ENCODE assay signal across 39 cellular contexts in the genomic region with DNA sequence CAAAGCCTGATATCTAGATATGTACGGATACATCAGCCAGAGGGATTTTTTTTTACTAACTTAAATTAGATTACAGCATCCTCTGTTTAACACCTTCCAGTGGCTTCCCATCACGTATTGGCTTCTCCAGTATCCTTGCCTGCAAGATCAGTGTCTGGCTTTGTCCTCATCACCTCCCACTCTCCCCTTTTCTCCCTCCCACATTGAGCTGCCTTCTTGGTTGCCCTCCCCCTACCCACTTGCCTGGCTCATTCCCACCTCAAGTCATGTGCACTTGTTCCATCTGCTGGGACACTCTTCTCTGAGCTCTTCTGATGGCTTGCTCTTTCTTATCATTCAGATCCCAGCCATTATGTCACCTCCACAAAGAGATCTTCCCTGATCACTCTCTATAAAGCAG.
"Had no signal": no experiment of that assay in that cellular context is flagged by ENCODE, and none has a peak within 500 bp of the region (broad histone marks: within the 10 kb centered on the region; RNA-seq: fewer than 3 reads in every experiment).

No MANE protein-coding gene starts in this region.

- ATAC-seq: activated naive CD4-positive, alpha-beta T cell treated with anti-CD3 and anti-CD28 coated beads, Interleukin-2, amount 50 U/mL, for 72 hours; activated naive CD8-positive, alpha-beta T cell treated with anti-CD3 and anti-CD28 coated beads, Interleukin-2, amount 50 U/mL, for 24 hours; activated T-cell treated with anti-CD3 and anti-CD28 coated beads, Interleukin-2, amount 50 U/mL, for 4 hours; activated T-cell treated with anti-CD3 and anti-CD28 coated beads, Interleukin-2, amount 50 U/mL, for 72 hours; activated T-helper 17 cell treated with anti-CD3 and anti-CD28 coated beads, Interleukin-2, amount 50 U/mL, for 72 hours; body of pancreas had no signal

- H3K27ac ChIP-seq: adrenal gland, ascending aorta, body of pancreas, brain microvascular endothelial cell, breast epithelium, cardiac muscle cell had no signal

- H3K27me3 ChIP-seq: ascending aorta, body of pancreas, brain microvascular endothelial cell, cardiac muscle cell had no signal

- H3K27ac Mint-ChIP-seq: activated naive CD4-positive, alpha-beta T cell treated with anti-CD3 and anti-CD28 coated beads for 36 hours; activated naive CD4-positive, alpha-beta T cell treated with anti-CD3 and anti-CD28 coated beads, Interleukin-2, amount 10 ng/mL, durations not matched to agents 7 days and 5 days; activated naive CD4-positive, alpha-beta T cell treated with anti-CD3 and anti-CD28 coated beads, Interleukin-2, amount 50 U/mL, for 24 hours; activated naive CD4-positive, alpha-beta T cell treated with anti-CD3 and anti-CD28 coated beads, Interleukin-2, amount 50 U/mL, for 72 hours; activated naive CD8-positive, alpha-beta T cell; activated naive CD8-positive, alpha-beta T cell treated with anti-CD3 and anti-CD28 coated beads for 36 hours; activated naive CD8-positive, alpha-beta T cell treated with anti-CD3 and anti-CD28 coated beads, Interleukin-2, amount 10 ng/mL, durations not matched to agents 7 days and 5 days; activated naive CD8-positive, alpha-beta T cell treated with anti-CD3 and anti-CD28 coated beads, Interleukin-2, amount 50 U/mL, for 24 hours; activated T-cell treated with anti-CD3 and anti-CD28 coated beads, Interleukin-2, amount 50 U/mL, for 24 hours; activated T-helper 1 cell treated with anti-CD3 and anti-CD28 coated beads, Interleukin-12 subunit alpha, Interleukin-12 subunit beta, Interleukin-2, Interleukin-4 antibody, amounts not matched to agents 30 ng/mL and 10 ng/mL and 1 ng/mL, durations not matched to agents 14 hours and 24 hours and 36 hours; activated T-helper 17 cell treated with anti-CD3 and anti-CD28 coated beads, Interleukin-2, amount 50 U/mL, for 72 hours; activated T-helper 2 cell treated with anti-CD3 and anti-CD28 coated beads, Interferon-gamma antibody, Interleukin-2, Interleukin-4, amounts not matched to agents 10 μg/mL and 5 μg/mL and 100 μg/mL, durations not matched to agents 14 hours and 24 hours and 36 hours; brain had no signal

- H3K9me3 ChIP-seq: adrenal gland, ascending aorta, body of pancreas, breast epithelium had no signal

- H3K27me3 Mint-ChIP-seq: activated naive CD8-positive, alpha-beta T cell had no signal

- DNase-seq: activated effector memory CD4-positive, alpha-beta T cell treated with anti-CD3 and anti-CD28 coated beads, Interleukin-2, amount 50 U/mL, for 16 hours; activated effector memory CD4-positive, alpha-beta T cell treated with Interleukin-2 at 50 U/mL for 16 hours; activated gamma-delta T cell; activated gamma-delta T cell treated with Interleukin-2 at 50 U/mL for 16 hours; activated naive CD4-positive, alpha-beta T cell; activated naive CD4-positive, alpha-beta T cell treated with anti-CD3 and anti-CD28 coated beads for 36 hours; activated naive CD4-positive, alpha-beta T cell treated with anti-CD3 and anti-CD28 coated beads, Interleukin-2, amount 10 ng/mL, durations not matched to agents 7 days and 5 days; activated naive CD4-positive, alpha-beta T cell treated with anti-CD3 and anti-CD28 coated beads, Interleukin-2, amount 50 U/mL, for 16 hours; activated naive CD4-positive, alpha-beta T cell treated with Interleukin-2 at 50 U/mL for 16 hours; activated naive CD8-positive, alpha-beta T cell treated with anti-CD3 and anti-CD28 coated beads for 36 hours; activated naive CD8-positive, alpha-beta T cell treated with anti-CD3 and anti-CD28 coated beads, Interleukin-2, amount 10 ng/mL, durations not matched to agents 7 days and 5 days; activated naive CD8-positive, alpha-beta T cell treated with anti-CD3 and anti-CD28 coated beads, Interleukin-2, amount 50 U/mL, for 24 hours; activated T-cell treated with anti-CD3 and anti-CD28 coated beads, Interleukin-2, amount 50 U/mL, for 1 hour; activated T-cell treated with anti-CD3 and anti-CD28 coated beads, Interleukin-2, amount 50 U/mL, for 24 hours; activated T-cell treated with anti-CD3 and anti-CD28 coated beads, Interleukin-2, amount 50 U/mL, for 4 hours; activated T-cell treated with anti-CD3 and anti-CD28 coated beads, Interleukin-2, amount 50 U/mL, for 48 hours; activated T-cell treated with anti-CD3 and anti-CD28 coated beads, Interleukin-2, amount 50 U/mL, for 72 hours; adrenal gland; amniotic stem cell; amygdala; anterior cingulate cortex; aorta; body of pancreas; brain microvascular endothelial cell; caudate nucleus; central memory CD4-positive, alpha-beta T cell; cerebellar nuclear complex had no signal

- H3K4me1 ChIP-seq: adrenal gland, ascending aorta, body of pancreas, breast epithelium had no signal

- H3K9me3 Mint-ChIP-seq: activated naive CD4-positive, alpha-beta T cell treated with anti-CD3 and anti-CD28 coated beads for 36 hours; activated naive CD4-positive, alpha-beta T cell treated with anti-CD3 and anti-CD28 coated beads, Interleukin-2, amount 10 ng/mL, durations not matched to agents 7 days and 5 days; activated naive CD4-positive, alpha-beta T cell treated with anti-CD3 and anti-CD28 coated beads, Interleukin-2, amount 50 U/mL, for 24 hours; activated naive CD4-positive, alpha-beta T cell treated with anti-CD3 and anti-CD28 coated beads, Interleukin-2, amount 50 U/mL, for 72 hours; activated naive CD8-positive, alpha-beta T cell treated with anti-CD3 and anti-CD28 coated beads for 36 hours; activated naive CD8-positive, alpha-beta T cell treated with anti-CD3 and anti-CD28 coated beads, Interleukin-2, amount 10 ng/mL, durations not matched to agents 7 days and 5 days; activated naive CD8-positive, alpha-beta T cell treated with anti-CD3 and anti-CD28 coated beads, Interleukin-2, amount 50 U/mL, for 24 hours; activated T-cell treated with anti-CD3 and anti-CD28 coated beads, Interleukin-2, amount 50 U/mL, for 24 hours; activated T-cell treated with anti-CD3 and anti-CD28 coated beads, Interleukin-2, amount 50 U/mL, for 4 hours; activated T-cell treated with anti-CD3 and anti-CD28 coated beads, Interleukin-2, amount 50 U/mL, for 72 hours; activated T-helper 1 cell treated with anti-CD3 and anti-CD28 coated beads, Interleukin-12 subunit alpha, Interleukin-12 subunit beta, Interleukin-2, Interleukin-4 antibody, amounts not matched to agents 30 ng/mL and 10 ng/mL and 1 ng/mL, durations not matched to agents 14 hours and 24 hours and 36 hours; activated T-helper 17 cell treated with anti-CD3 and anti-CD28 coated beads, Interleukin-2, amount 50 U/mL, for 72 hours; activated T-helper 2 cell treated with anti-CD3 and anti-CD28 coated beads, Interferon-gamma antibody, Interleukin-2, Interleukin-4, amounts not matched to agents 10 μg/mL and 5 μg/mL and 100 μg/mL, durations not matched to agents 14 hours and 24 hours and 36 hours; central memory CD8-positive, alpha-beta T cell had no signal

- H3K36me3 ChIP-seq: adrenal gland, ascending aorta, brain microvascular endothelial cell, breast epithelium, cardiac muscle cell had no signal

- H3K36me3 Mint-ChIP-seq: activated naive CD4-positive, alpha-beta T cell treated with anti-CD3 and anti-CD28 coated beads, Interleukin-2, amount 10 ng/mL, durations not matched to agents 7 days and 5 days; activated naive CD4-positive, alpha-beta T cell treated with anti-CD3 and anti-CD28 coated beads, Interleukin-2, amount 50 U/mL, for 24 hours; activated naive CD4-positive, alpha-beta T cell treated with anti-CD3 and anti-CD28 coated beads, Interleukin-2, amount 50 U/mL, for 72 hours; activated naive CD8-positive, alpha-beta T cell; activated naive CD8-positive, alpha-beta T cell treated with anti-CD3 and anti-CD28 coated beads for 36 hours; activated naive CD8-positive, alpha-beta T cell treated with anti-CD3 and anti-CD28 coated beads, Interleukin-2, amount 10 ng/mL, durations not matched to agents 7 days and 5 days; brain had no signal

- FAIRE-seq: bronchial epithelial cell had no signal

- H3K4me3 ChIP-seq: adrenal gland, ascending aorta, body of pancreas, breast epithelium, cardiac muscle cell had no signal

- H3K4me1 Mint-ChIP-seq: activated naive CD4-positive, alpha-beta T cell treated with anti-CD3 and anti-CD28 coated beads, Interleukin-2, amount 10 ng/mL, durations not matched to agents 7 days and 5 days; activated naive CD4-positive, alpha-beta T cell treated with anti-CD3 and anti-CD28 coated beads, Interleukin-2, amount 50 U/mL, for 24 hours; activated naive CD8-positive, alpha-beta T cell treated with anti-CD3 and anti-CD28 coated beads for 36 hours; activated naive CD8-positive, alpha-beta T cell treated with anti-CD3 and anti-CD28 coated beads, Interleukin-2, amount 10 ng/mL, durations not matched to agents 7 days and 5 days; activated naive CD8-positive, alpha-beta T cell treated with anti-CD3 and anti-CD28 coated beads, Interleukin-2, amount 50 U/mL, for 24 hours; activated T-helper 17 cell treated with anti-CD3 and anti-CD28 coated beads, Interleukin-2, amount 50 U/mL, for 72 hours; central memory CD8-positive, alpha-beta T cell had no signal

- H3K4me3 Mint-ChIP-seq: activated naive CD4-positive, alpha-beta T cell treated with anti-CD3 and anti-CD28 coated beads for 36 hours; activated naive CD4-positive, alpha-beta T cell treated with anti-CD3 and anti-CD28 coated beads, Interleukin-2, amount 10 ng/mL, durations not matched to agents 7 days and 5 days; activated naive CD4-positive, alpha-beta T cell treated with anti-CD3 and anti-CD28 coated beads, Interleukin-2, amount 50 U/mL, for 24 hours; activated naive CD8-positive, alpha-beta T cell; activated naive CD8-positive, alpha-beta T cell treated with anti-CD3 and anti-CD28 coated beads for 36 hours; activated naive CD8-positive, alpha-beta T cell treated with anti-CD3 and anti-CD28 coated beads, Interleukin-2, amount 10 ng/mL, durations not matched to agents 7 days and 5 days; activated naive CD8-positive, alpha-beta T cell treated with anti-CD3 and anti-CD28 coated beads, Interleukin-2, amount 50 U/mL, for 24 hours; activated T-cell treated with anti-CD3 and anti-CD28 coated beads, Interleukin-2, amount 50 U/mL, for 24 hours; activated T-cell treated with anti-CD3 and anti-CD28 coated beads, Interleukin-2, amount 50 U/mL, for 4 hours; activated T-cell treated with anti-CD3 and anti-CD28 coated beads, Interleukin-2, amount 50 U/mL, for 72 hours; activated T-helper 1 cell treated with anti-CD3 and anti-CD28 coated beads, Interleukin-12 subunit alpha, Interleukin-12 subunit beta, Interleukin-2, Interleukin-4 antibody, amounts not matched to agents 30 ng/mL and 10 ng/mL and 1 ng/mL, durations not matched to agents 14 hours and 24 hours and 36 hours; activated T-helper 17 cell treated with anti-CD3 and anti-CD28 coated beads, Interleukin-2, amount 50 U/mL, for 72 hours; brain; central memory CD8-positive, alpha-beta T cell had no signal
